Comparison of ENCODE assay signal across 1 cellular context in the genomic region with DNA sequence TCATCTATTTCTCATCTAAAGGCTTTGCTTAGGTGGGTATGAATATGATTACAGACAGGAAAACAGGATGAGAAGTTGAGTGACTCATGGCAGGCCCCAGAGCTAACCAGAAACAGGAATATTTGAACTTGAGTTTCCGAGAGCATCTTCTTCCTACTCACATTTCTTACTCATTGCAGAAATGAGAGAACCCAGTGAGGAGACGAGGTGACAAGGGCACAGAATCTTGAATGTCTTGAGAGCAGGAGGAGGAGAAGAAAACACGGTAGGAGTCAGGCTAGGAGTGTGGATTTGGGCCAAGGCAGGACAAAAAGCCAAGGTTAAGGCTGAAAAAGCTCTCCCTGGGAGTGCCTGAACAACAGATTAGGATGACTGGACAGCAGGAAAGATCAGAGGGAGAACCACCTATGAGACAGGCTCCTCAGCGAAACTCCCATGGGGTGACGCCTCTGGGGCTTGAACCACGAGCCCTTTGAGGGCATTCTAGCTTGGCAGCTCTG.
A peak's percentile ranks its signal among the peaks of the same experiment; 100 is the strongest.
TF ChIP-seq lines count a peak whose summit lies in the region.

No MANE protein-coding gene starts in this region.

TF ChIP-seq in SK-N-SH, 30 proteins besides CTCF, POLR2A, EP300 and RAD21:
- TF ChIP-seq RXRA (IDR thresholded peaks at IDR 0.05; ENCODE audit: borderline replicate concordance, low read depth) (peak; percentile 55; the same call in 1 of the 2 replicates), ELF1 (IDR thresholded peaks at IDR 0.05) (no peak), TCF12 (IDR thresholded peaks at IDR 0.05) (peak; percentile 80), SIN3A (IDR thresholded peaks at IDR 0.05; ENCODE audit: borderline replicate concordance, low read depth, low read length) (peak; percentile 16; the same call in 1 of the 2 replicates), FOSL2 (IDR thresholded peaks at IDR 0.05; ENCODE audit: borderline replicate concordance, low read depth) (peak; percentile 85), POLR2AphosphoS5 (IDR thresholded peaks at IDR 0.05; ENCODE audit: low read depth, low read length) (peak; percentile 36; the same call in 1 of the 2 replicates), JUND (IDR thresholded peaks at IDR 0.05) (peak; percentile 74), TEAD4 (IDR thresholded peaks at IDR 0.05; ENCODE audit: borderline replicate concordance, insufficient read depth) (no peak)
- TF ChIP-seq, protein P1, sequence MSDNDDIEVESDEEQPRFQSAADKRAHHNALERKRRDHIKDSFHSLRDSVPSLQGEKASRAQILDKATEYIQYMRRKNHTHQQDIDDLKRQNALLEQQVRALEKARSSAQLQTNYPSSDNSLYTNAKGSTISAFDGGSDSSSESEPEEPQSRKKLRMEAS (IDR thresholded peaks at IDR 0.05; ENCODE audit: low read depth) = peak; percentile 44; the same call in 1 of the 2 replicates
- TF ChIP-seq, protein P2, sequence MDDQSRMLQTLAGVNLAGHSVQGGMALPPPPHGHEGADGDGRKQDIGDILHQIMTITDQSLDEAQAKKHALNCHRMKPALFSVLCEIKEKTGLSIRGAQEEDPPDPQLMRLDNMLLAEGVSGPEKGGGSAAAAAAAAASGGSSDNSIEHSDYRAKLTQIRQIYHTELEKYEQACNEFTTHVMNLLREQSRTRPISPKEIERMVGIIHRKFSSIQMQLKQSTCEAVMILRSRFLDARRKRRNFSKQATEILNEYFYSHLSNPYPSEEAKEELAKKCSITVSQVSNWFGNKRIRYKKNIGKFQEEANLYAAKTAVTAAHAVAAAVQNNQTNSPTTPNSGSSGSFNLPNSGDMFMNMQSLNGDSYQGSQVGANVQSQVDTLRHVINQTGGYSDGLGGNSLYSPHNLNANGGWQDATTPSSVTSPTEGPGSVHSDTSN (IDR thresholded peaks at IDR 0.05) = peak; percentile 58
